Comparison of ENCODE assay signal across 12 cellular contexts in the genomic region with DNA sequence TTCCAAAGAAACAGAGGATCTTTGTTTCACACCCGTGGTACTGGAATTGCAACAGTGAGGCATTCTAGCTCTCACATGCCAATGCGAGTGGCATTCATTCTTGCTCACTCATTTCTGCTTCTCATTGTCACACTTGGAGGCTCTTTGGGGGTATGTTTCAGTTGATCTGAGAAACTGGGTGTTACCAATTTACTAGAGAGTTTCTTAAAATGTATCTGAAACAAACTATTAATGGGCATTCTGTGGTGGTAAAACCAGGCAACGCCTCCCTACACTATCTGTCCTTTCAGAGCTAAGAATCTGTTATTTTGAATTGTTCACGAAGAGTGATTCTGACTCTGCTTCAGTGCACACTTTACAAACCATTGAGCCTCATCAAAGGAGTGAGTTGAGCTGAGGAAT.
DNase-seq lines count a peak whose midpoint lies in the region; ATAC-seq and TF ChIP-seq lines count a peak whose summit lies in the region.
"Had no signal": no experiment of that assay in that cellular context is flagged by ENCODE, and none has a peak within 500 bp of the region (broad histone marks: within the 10 kb centered on the region; RNA-seq: fewer than 3 reads in every experiment).

No MANE protein-coding gene starts in this region.

- no peaks in the 10 kb centered on the region for H3K36me3 Mint-ChIP-seq in WTC11

- H3K4me1 Mint-ChIP-seq in WTC11: peaks cover 14% of the 10 kb centered on the region

- no peak for TF ChIP-seq POLR2A in erythroblast (IDR thresholded peaks at IDR 0.05; ENCODE audit: low read length)

- no peaks in the 10 kb centered on the region for H3K27me3 Mint-ChIP-seq in WTC11 (ENCODE audit: low read depth)
- H3K27me3 Mint-ChIP-seq: naive thymus-derived CD8-positive, alpha-beta T cell had no signal

- TF ChIP-seq CTCF in WTC11 (IDR thresholded peaks at IDR 0.05): no peak

- ATAC-seq in GM18502 (IDR thresholded peaks at IDR 0.05; ENCODE audit: poor library complexity, unreplicated experiment): peak; percentile 72
- peak; percentile 63 for ATAC-seq in GM19438 (IDR thresholded peaks at IDR 0.05; ENCODE audit: low read depth, unreplicated experiment)
- peak; percentile 62 for ATAC-seq in HG02885 (IDR thresholded peaks at IDR 0.05; ENCODE audit: poor library complexity, unreplicated experiment)
- ATAC-seq in HG03571 (IDR thresholded peaks at IDR 0.05; ENCODE audit: unreplicated experiment): peak; percentile 66
- no peak for ATAC-seq in WTC11
- ATAC-seq: naive thymus-derived CD8-positive, alpha-beta T cell had no signal

- POLR2A ChIA-PET in WTC11 (lab: Charles Lee): no interaction called here

- H3K4me3 Mint-ChIP-seq in WTC11: no peak overlapping the region
- H3K4me3 Mint-ChIP-seq: naive thymus-derived CD8-positive, alpha-beta T cell had no signal

- no peaks in the 10 kb centered on the region for H3K9me3 Mint-ChIP-seq in WTC11
- H3K9me3 Mint-ChIP-seq: naive thymus-derived CD8-positive, alpha-beta T cell had no signal

- CTCF ChIA-PET in WTC11 (lab: Charles Lee): interaction anchor here (0.6 to 1.3 kb wide), 2 partner anchors 143 to 359 kb away, joined by 3 to 6 read pairs; no protein-coding TSS in a partner anchor

- DNase-seq in NCI-H82 treated with DMSO at 0.1 percent for 48 hours (lab: John Stamatoyannopoulos, UW; ENCODE audit: unreplicated experiment): no peak
- no peak for DNase-seq in erythroblast (lab: John Stamatoyannopoulos, UW)
- DNase-seq in WTC11 (ENCODE audit: low spot score): no peak
- no peak for DNase-seq in GOT3 (lab: John Stamatoyannopoulos, UW)
- DNase-seq: activated T-cell treated with anti-CD3 and anti-CD28 coated beads, Interleukin-2, amount 50 U/mL, for 1 hour; esophagus squamous epithelium; GDM1; naive thymus-derived CD8-positive, alpha-beta T cell had no signal

- H3K27ac Mint-ChIP-seq in WTC11: no peak overlapping the region
- H3K27ac Mint-ChIP-seq: naive thymus-derived CD8-positive, alpha-beta T cell had no signal

TF ChIP-seq in WTC11, 78 proteins besides CTCF, POLR2A, EP300 and RAD21:
- no peak for TF ChIP-seq ATF3 (CRISPR knock-in tag; conservative IDR thresholded peaks at IDR 0.05)
- no peak for TF ChIP-seq NR1H2 (CRISPR knock-in tag; IDR thresholded peaks at IDR 0.05)
- no peak for TF ChIP-seq MXD4 (CRISPR knock-in tag; IDR thresholded peaks at IDR 0.05; ENCODE audit: borderline replicate concordance)
- TF ChIP-seq, protein P1, sequence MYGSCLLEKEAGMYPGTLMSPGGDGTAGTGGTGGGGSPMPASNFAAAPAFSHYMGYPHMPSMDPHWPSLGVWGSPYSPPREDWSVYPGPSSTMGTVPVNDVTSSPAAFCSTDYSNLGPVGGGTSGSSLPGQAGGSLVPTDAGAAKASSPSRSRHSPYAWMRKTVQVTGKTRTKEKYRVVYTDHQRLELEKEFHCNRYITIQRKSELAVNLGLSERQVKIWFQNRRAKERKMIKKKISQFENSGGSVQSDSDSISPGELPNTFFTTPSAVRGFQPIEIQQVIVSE (CRISPR knock-in tag; IDR thresholded peaks at IDR 0.05; ENCODE audit: borderline replicate concordance): no peak
TF ChIP-seq in WTC11: peak in this region for 0.
